ENCODE assay signal across 17 cellular contexts in the genomic region with DNA sequence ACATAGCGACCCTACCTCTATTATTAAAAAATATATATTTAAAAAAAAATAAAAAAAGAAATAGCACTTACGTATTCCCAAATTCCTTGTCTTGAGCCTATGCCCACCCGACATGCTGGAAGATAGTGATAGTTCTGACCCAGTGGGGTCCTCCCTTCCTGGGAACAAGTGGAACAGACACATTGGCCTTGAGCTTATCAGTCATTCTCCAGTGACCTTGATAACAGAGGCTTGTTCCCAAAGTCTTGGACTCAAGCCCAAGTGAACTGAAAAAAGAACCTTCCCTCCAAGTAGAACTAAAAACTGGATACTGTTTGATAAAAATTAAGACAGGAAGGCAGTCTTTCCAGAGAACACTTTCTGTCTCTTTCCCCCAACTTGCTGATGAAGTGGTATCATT.
"Had no signal": no experiment of that assay in that cellular context is flagged by ENCODE, and none has a peak within 500 bp of the region (broad histone marks: within the 10 kb centered on the region; RNA-seq: fewer than 3 reads in every experiment).

No MANE protein-coding gene starts in this region.

- DNase-seq: activated CD4-positive, alpha-beta memory T cell treated with anti-CD3 and anti-CD28 coated beads, Interleukin-2, amount 10 ng/mL, durations not matched to agents 7 days and 5 days; activated CD4-positive, alpha-beta T cell treated with anti-CD3 and anti-CD28 coated beads for 4 hours; activated naive CD4-positive, alpha-beta T cell treated with anti-CD3 and anti-CD28 coated beads, Interleukin-2, amount 10 ng/mL, durations not matched to agents 7 days and 5 days; activated T-cell treated with anti-CD3 and anti-CD28 coated beads, Interleukin-2, amount 50 U/mL, for 24 hours; colonic mucosa; glutamatergic neuron; left cardiac atrium; mammary epithelial cell; stimulated activated CD4-positive, alpha-beta T cell treated with anti-CD3 and anti-CD28 coated beads, Interleukin-2, amount 100 ng/mL, for 48 hours; T-helper 1 cell had no signal

- H3K4me1 Mint-ChIP-seq: activated CD4-positive, alpha-beta memory T cell treated with anti-CD3 and anti-CD28 coated beads, Interleukin-2, amount 10 ng/mL, durations not matched to agents 7 days and 5 days; activated naive CD4-positive, alpha-beta T cell treated with anti-CD3 and anti-CD28 coated beads, Interleukin-2, amount 10 ng/mL, durations not matched to agents 7 days and 5 days; neural crest cell had no signal

- H3K9me3 Mint-ChIP-seq: activated CD4-positive, alpha-beta memory T cell treated with anti-CD3 and anti-CD28 coated beads, Interleukin-2, amount 10 ng/mL, durations not matched to agents 7 days and 5 days; activated T-cell treated with anti-CD3 and anti-CD28 coated beads, Interleukin-2, amount 50 U/mL, for 24 hours; neural crest cell had no signal

- H3K4me3 Mint-ChIP-seq: activated CD4-positive, alpha-beta memory T cell treated with anti-CD3 and anti-CD28 coated beads, Interleukin-2, amount 10 ng/mL, durations not matched to agents 7 days and 5 days; activated naive CD4-positive, alpha-beta T cell treated with anti-CD3 and anti-CD28 coated beads, Interleukin-2, amount 10 ng/mL, durations not matched to agents 7 days and 5 days; activated T-cell treated with anti-CD3 and anti-CD28 coated beads, Interleukin-2, amount 50 U/mL, for 24 hours; neural crest cell; stimulated activated memory B cell treated with anti-CD40 and anti-IgM and Interleukin-4, amounts not matched to agents 10 μg/mL and 1 μg/mL and 100 μg/mL, for 72 hours; WTC11 had no signal

- H3K36me3 ChIP-seq: colonic mucosa, esophagus muscularis mucosa, tibial nerve, vagina had no signal

- H3K9me3 ChIP-seq: colonic mucosa, esophagus muscularis mucosa, tibial nerve, vagina had no signal

- ATAC-seq: stimulated activated memory B cell treated with anti-CD40 and anti-IgM and Interleukin-4, amounts not matched to agents 10 μg/mL and 1 μg/mL and 100 μg/mL, for 72 hours; WTC11 had no signal

- H3K4me3 ChIP-seq: colonic mucosa, esophagus muscularis mucosa, tibial nerve, vagina had no signal

- H3K27ac Mint-ChIP-seq: activated CD4-positive, alpha-beta memory T cell treated with anti-CD3 and anti-CD28 coated beads, Interleukin-2, amount 10 ng/mL, durations not matched to agents 7 days and 5 days; activated naive CD4-positive, alpha-beta T cell treated with anti-CD3 and anti-CD28 coated beads, Interleukin-2, amount 10 ng/mL, durations not matched to agents 7 days and 5 days; activated T-cell treated with anti-CD3 and anti-CD28 coated beads, Interleukin-2, amount 50 U/mL, for 24 hours; stimulated activated memory B cell treated with anti-CD40 and anti-IgM and Interleukin-4, amounts not matched to agents 10 μg/mL and 1 μg/mL and 100 μg/mL, for 72 hours; WTC11 had no signal

- H3K27ac ChIP-seq: colonic mucosa, esophagus muscularis mucosa, vagina had no signal

- H3K4me1 ChIP-seq: colonic mucosa, esophagus muscularis mucosa, vagina had no signal

- FAIRE-seq: astrocyte had no signal

- H3K27me3 Mint-ChIP-seq: activated CD4-positive, alpha-beta memory T cell treated with anti-CD3 and anti-CD28 coated beads, Interleukin-2, amount 10 ng/mL, durations not matched to agents 7 days and 5 days; activated naive CD4-positive, alpha-beta T cell treated with anti-CD3 and anti-CD28 coated beads, Interleukin-2, amount 10 ng/mL, durations not matched to agents 7 days and 5 days; activated T-cell treated with anti-CD3 and anti-CD28 coated beads, Interleukin-2, amount 50 U/mL, for 24 hours; stimulated activated memory B cell treated with anti-CD40 and anti-IgM and Interleukin-4, amounts not matched to agents 10 μg/mL and 1 μg/mL and 100 μg/mL, for 72 hours had no signal

- H3K27me3 ChIP-seq: colonic mucosa, esophagus muscularis mucosa, tibial nerve, vagina had no signal
